1 cellular context compared by ENCODE assay signal in the genomic region with DNA sequence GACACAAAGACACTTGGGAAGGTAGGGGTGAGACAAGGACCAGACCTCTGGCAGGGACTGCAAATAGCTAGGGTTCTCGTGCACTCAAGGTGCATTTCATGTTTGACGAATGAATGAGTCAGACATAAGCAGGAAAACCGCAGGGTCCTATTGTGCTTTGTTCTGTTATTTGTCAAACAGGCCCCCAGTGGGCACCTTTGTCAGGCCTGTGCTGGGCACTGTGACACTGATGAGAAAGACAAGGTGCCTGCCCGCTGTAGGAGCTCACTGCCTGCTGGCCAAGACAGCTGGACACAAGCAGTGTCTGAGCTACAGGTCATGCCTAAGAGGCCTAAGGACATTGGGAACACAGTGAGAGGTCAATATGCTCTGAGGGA.
TF ChIP-seq lines count a peak whose summit lies in the region.

No MANE protein-coding gene starts in this region.

TF ChIP-seq in HepG2, 621 proteins besides CTCF, POLR2A, EP300 and RAD21 (continued from another document and continues in another):
- TF ChIP-seq, protein P1, sequence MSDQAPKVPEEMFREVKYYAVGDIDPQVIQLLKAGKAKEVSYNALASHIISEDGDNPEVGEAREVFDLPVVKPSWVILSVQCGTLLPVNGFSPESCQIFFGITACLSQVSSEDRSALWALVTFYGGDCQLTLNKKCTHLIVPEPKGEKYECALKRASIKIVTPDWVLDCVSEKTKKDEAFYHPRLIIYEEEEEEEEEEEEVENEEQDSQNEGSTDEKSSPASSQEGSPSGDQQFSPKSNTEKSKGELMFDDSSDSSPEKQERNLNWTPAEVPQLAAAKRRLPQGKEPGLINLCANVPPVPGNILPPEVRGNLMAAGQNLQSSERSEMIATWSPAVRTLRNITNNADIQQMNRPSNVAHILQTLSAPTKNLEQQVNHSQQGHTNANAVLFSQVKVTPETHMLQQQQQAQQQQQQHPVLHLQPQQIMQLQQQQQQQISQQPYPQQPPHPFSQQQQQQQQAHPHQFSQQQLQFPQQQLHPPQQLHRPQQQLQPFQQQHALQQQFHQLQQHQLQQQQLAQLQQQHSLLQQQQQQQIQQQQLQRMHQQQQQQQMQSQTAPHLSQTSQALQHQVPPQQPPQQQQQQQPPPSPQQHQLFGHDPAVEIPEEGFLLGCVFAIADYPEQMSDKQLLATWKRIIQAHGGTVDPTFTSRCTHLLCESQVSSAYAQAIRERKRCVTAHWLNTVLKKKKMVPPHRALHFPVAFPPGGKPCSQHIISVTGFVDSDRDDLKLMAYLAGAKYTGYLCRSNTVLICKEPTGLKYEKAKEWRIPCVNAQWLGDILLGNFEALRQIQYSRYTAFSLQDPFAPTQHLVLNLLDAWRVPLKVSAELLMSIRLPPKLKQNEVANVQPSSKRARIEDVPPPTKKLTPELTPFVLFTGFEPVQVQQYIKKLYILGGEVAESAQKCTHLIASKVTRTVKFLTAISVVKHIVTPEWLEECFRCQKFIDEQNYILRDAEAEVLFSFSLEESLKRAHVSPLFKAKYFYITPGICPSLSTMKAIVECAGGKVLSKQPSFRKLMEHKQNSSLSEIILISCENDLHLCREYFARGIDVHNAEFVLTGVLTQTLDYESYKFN (CRISPR knock-in tag; conservative IDR thresholded peaks at IDR 0.05), result peak; percentile 43
- TF ChIP-seq, protein P2, sequence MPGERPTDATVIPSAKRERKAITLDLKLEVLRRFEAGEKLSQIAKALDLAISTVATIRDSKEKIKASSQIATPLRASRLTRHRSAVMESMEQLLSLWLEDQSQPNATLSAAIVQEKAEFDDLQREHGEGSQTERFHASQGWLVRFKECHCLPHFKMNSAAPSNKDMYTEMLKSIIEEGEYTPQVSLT (CRISPR knock-in tag; IDR thresholded peaks at IDR 0.05; ENCODE audit: borderline replicate concordance, low read depth), result no peak
- TF ChIP-seq ZSCAN30 (CRISPR knock-in tag; IDR thresholded peaks at IDR 0.05) (no peak), KDM3A (CRISPR knock-in tag; IDR thresholded peaks at IDR 0.05; ENCODE audit: low read depth) (no peak), TSC22D2 (CRISPR knock-in tag; IDR thresholded peaks at IDR 0.05; ENCODE audit: borderline replicate concordance) (no peak), PITX1 (CRISPR knock-in tag; IDR thresholded peaks at IDR 0.05) (no peak), TBX2 (CRISPR knock-in tag; IDR thresholded peaks at IDR 0.05; ENCODE audit: borderline replicate concordance) (peak; percentile 66; the same call in 1 of the 2 replicates), CHD2 (IDR thresholded peaks at IDR 0.05; ENCODE audit: low read depth, low read length) (no peak), FOXO1 (CRISPR knock-in tag; IDR thresholded peaks at IDR 0.05) (no peak), RBM39 (IDR thresholded peaks at IDR 0.05; ENCODE audit: low read depth, low read length, poor library complexity, severe bottlenecking) (no peak), POLR2AphosphoS5 (IDR thresholded peaks at IDR 0.05; ENCODE audit: low read depth, low read length) (no peak), ZNF557 (CRISPR knock-in tag; IDR thresholded peaks at IDR 0.05) (no peak), BRD4 (CRISPR knock-in tag; IDR thresholded peaks at IDR 0.05) (no peak), MAZ (IDR thresholded peaks at IDR 0.05; ENCODE audit: borderline replicate concordance, low read depth, low read length) (no peak), MAZ (CRISPR knock-in tag; IDR thresholded peaks at IDR 0.05; ENCODE audit: low read depth) (0 out of 2 replicates have a peak, but pooled peaks have one; percentile 17), ZNF570 (CRISPR knock-in tag; IDR thresholded peaks at IDR 0.05; ENCODE audit: borderline replicate concordance) (no peak), ZNF263 (CRISPR knock-in tag; IDR thresholded peaks at IDR 0.05) (no peak), ZMYM4 (CRISPR knock-in tag; IDR thresholded peaks at IDR 0.05) (no peak), ZSCAN20 (CRISPR knock-in tag; IDR thresholded peaks at IDR 0.05; ENCODE audit: borderline replicate concordance) (no peak), SRSF1 (optimal IDR thresholded peaks at IDR 0.05; ENCODE audit: low read depth, low read length) (no peak), IRF2 (CRISPR knock-in tag; IDR thresholded peaks at IDR 0.05) (no peak), ZNF180 (CRISPR knock-in tag; IDR thresholded peaks at IDR 0.05; ENCODE audit: borderline replicate concordance, low read depth) (no peak), RFX3 (CRISPR knock-in tag; IDR thresholded peaks at IDR 0.05) (no peak), SMAD3 (CRISPR knock-in tag; IDR thresholded peaks at IDR 0.05) (0 out of 2 replicates have a peak, but pooled peaks have one; percentile 32), JARID2 (CRISPR knock-in tag; IDR thresholded peaks at IDR 0.05; ENCODE audit: insufficient replicate concordance) (no peak), ZNF230 (CRISPR knock-in tag; IDR thresholded peaks at IDR 0.05) (no peak), ZNF124 (CRISPR knock-in tag; IDR thresholded peaks at IDR 0.05) (no peak), SCMH1 (CRISPR knock-in tag; IDR thresholded peaks at IDR 0.05; ENCODE audit: borderline replicate concordance) (no peak), ZNF335 (CRISPR knock-in tag; IDR thresholded peaks at IDR 0.05) (peak; percentile 57; the same call in 1 of the 2 replicates), HNRNPL (IDR thresholded peaks at IDR 0.05; ENCODE audit: low read depth, low read length) (no peak), KLF12 (CRISPR knock-in tag; IDR thresholded peaks at IDR 0.05; ENCODE audit: borderline replicate concordance) (no peak), POGZ (CRISPR knock-in tag; IDR thresholded peaks at IDR 0.05) (no peak), ZMYM2 (CRISPR knock-in tag; IDR thresholded peaks at IDR 0.05) (no peak), PPARG (CRISPR knock-in tag; conservative IDR thresholded peaks at IDR 0.05) (peak; percentile 30; the same call in 1 of the 2 replicates), ZNF768 (CRISPR knock-in tag; IDR thresholded peaks at IDR 0.05) (no peak), ZNF33B (CRISPR knock-in tag; IDR thresholded peaks at IDR 0.05) (no peak), ZNF772 (CRISPR knock-in tag; IDR thresholded peaks at IDR 0.05) (no peak)
- TF ChIP-seq, protein P3, sequence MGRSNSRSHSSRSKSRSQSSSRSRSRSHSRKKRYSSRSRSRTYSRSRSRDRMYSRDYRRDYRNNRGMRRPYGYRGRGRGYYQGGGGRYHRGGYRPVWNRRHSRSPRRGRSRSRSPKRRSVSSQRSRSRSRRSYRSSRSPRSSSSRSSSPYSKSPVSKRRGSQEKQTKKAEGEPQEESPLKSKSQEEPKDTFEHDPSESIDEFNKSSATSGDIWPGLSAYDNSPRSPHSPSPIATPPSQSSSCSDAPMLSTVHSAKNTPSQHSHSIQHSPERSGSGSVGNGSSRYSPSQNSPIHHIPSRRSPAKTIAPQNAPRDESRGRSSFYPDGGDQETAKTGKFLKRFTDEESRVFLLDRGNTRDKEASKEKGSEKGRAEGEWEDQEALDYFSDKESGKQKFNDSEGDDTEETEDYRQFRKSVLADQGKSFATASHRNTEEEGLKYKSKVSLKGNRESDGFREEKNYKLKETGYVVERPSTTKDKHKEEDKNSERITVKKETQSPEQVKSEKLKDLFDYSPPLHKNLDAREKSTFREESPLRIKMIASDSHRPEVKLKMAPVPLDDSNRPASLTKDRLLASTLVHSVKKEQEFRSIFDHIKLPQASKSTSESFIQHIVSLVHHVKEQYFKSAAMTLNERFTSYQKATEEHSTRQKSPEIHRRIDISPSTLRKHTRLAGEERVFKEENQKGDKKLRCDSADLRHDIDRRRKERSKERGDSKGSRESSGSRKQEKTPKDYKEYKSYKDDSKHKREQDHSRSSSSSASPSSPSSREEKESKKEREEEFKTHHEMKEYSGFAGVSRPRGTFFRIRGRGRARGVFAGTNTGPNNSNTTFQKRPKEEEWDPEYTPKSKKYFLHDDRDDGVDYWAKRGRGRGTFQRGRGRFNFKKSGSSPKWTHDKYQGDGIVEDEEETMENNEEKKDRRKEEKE (IDR thresholded peaks at IDR 0.05), result no peak
- TF ChIP-seq, protein P4, sequence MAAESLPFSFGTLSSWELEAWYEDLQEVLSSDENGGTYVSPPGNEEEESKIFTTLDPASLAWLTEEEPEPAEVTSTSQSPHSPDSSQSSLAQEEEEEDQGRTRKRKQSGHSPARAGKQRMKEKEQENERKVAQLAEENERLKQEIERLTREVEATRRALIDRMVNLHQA (CRISPR knock-in tag; IDR thresholded peaks at IDR 0.05), result no peak
- TF ChIP-seq, protein P5, sequence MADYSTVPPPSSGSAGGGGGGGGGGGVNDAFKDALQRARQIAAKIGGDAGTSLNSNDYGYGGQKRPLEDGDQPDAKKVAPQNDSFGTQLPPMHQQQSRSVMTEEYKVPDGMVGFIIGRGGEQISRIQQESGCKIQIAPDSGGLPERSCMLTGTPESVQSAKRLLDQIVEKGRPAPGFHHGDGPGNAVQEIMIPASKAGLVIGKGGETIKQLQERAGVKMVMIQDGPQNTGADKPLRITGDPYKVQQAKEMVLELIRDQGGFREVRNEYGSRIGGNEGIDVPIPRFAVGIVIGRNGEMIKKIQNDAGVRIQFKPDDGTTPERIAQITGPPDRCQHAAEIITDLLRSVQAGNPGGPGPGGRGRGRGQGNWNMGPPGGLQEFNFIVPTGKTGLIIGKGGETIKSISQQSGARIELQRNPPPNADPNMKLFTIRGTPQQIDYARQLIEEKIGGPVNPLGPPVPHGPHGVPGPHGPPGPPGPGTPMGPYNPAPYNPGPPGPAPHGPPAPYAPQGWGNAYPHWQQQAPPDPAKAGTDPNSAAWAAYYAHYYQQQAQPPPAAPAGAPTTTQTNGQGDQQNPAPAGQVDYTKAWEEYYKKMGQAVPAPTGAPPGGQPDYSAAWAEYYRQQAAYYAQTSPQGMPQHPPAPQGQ (CRISPR knock-in tag; IDR thresholded peaks at IDR 0.05; ENCODE audit: borderline replicate concordance), result no peak
- TF ChIP-seq, protein P6, sequence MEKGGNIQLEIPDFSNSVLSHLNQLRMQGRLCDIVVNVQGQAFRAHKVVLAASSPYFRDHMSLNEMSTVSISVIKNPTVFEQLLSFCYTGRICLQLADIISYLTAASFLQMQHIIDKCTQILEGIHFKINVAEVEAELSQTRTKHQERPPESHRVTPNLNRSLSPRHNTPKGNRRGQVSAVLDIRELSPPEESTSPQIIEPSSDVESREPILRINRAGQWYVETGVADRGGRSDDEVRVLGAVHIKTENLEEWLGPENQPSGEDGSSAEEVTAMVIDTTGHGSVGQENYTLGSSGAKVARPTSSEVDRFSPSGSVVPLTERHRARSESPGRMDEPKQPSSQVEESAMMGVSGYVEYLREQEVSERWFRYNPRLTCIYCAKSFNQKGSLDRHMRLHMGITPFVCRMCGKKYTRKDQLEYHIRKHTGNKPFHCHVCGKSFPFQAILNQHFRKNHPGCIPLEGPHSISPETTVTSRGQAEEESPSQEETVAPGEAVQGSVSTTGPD (CRISPR knock-in tag; IDR thresholded peaks at IDR 0.05), result no peak
- TF ChIP-seq, protein P7, sequence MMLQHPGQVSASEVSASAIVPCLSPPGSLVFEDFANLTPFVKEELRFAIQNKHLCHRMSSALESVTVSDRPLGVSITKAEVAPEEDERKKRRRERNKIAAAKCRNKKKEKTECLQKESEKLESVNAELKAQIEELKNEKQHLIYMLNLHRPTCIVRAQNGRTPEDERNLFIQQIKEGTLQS (CRISPR knock-in tag; IDR thresholded peaks at IDR 0.05), result peak; percentile 82
- TF ChIP-seq, protein P8, sequence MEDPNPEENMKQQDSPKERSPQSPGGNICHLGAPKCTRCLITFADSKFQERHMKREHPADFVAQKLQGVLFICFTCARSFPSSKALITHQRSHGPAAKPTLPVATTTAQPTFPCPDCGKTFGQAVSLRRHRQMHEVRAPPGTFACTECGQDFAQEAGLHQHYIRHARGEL (CRISPR knock-in tag; IDR thresholded peaks at IDR 0.05), result no peak
- TF ChIP-seq, protein P9, sequence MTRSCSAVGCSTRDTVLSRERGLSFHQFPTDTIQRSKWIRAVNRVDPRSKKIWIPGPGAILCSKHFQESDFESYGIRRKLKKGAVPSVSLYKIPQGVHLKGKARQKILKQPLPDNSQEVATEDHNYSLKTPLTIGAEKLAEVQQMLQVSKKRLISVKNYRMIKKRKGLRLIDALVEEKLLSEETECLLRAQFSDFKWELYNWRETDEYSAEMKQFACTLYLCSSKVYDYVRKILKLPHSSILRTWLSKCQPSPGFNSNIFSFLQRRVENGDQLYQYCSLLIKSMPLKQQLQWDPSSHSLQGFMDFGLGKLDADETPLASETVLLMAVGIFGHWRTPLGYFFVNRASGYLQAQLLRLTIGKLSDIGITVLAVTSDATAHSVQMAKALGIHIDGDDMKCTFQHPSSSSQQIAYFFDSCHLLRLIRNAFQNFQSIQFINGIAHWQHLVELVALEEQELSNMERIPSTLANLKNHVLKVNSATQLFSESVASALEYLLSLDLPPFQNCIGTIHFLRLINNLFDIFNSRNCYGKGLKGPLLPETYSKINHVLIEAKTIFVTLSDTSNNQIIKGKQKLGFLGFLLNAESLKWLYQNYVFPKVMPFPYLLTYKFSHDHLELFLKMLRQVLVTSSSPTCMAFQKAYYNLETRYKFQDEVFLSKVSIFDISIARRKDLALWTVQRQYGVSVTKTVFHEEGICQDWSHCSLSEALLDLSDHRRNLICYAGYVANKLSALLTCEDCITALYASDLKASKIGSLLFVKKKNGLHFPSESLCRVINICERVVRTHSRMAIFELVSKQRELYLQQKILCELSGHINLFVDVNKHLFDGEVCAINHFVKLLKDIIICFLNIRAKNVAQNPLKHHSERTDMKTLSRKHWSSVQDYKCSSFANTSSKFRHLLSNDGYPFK (CRISPR knock-in tag; IDR thresholded peaks at IDR 0.05; ENCODE audit: borderline replicate concordance), result no peak
- TF ChIP-seq, protein P10, sequence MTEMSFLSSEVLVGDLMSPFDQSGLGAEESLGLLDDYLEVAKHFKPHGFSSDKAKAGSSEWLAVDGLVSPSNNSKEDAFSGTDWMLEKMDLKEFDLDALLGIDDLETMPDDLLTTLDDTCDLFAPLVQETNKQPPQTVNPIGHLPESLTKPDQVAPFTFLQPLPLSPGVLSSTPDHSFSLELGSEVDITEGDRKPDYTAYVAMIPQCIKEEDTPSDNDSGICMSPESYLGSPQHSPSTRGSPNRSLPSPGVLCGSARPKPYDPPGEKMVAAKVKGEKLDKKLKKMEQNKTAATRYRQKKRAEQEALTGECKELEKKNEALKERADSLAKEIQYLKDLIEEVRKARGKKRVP (CRISPR knock-in tag; IDR thresholded peaks at IDR 0.05), result no peak
- TF ChIP-seq, protein P11, sequence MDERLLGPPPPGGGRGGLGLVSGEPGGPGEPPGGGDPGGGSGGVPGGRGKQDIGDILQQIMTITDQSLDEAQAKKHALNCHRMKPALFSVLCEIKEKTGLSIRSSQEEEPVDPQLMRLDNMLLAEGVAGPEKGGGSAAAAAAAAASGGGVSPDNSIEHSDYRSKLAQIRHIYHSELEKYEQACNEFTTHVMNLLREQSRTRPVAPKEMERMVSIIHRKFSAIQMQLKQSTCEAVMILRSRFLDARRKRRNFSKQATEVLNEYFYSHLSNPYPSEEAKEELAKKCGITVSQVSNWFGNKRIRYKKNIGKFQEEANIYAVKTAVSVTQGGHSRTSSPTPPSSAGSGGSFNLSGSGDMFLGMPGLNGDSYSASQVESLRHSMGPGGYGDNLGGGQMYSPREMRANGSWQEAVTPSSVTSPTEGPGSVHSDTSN (CRISPR knock-in tag; IDR thresholded peaks at IDR 0.05), result no peak
